Comparison of ENCODE assay signal across 16 cellular contexts in the genomic region with DNA sequence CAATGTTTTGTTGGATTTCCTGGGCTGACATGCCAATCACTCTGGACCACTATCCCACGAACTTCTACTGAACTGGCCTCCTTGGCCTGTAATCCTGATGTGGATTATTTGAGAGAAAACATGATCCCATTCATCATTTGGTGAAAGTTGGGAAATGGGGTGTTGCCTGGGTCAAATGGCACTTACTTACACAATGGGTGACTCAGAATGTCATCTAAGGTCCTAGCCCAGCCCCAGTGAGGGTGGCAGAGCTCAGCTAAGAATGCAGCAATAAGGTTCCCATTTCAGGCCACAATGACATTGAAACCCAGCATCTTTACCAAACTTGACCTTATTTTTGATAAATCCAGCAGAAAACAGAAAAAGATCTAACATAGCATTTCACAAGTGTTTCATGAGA. TPM values are rescaled to one million over a fixed set of nuclear protein-coding genes. Genes with fewer than 3 reads are reported as not detected.
"Had no signal": no experiment of that assay in that cellular context is flagged by ENCODE, and none has a peak within 500 bp of the region (broad histone marks: within the 10 kb centered on the region; RNA-seq: fewer than 3 reads in every experiment).

No MANE protein-coding gene starts in this region.

- H3K4me1 ChIP-seq: ascending aorta, sigmoid colon had no signal

- H3K36me3 ChIP-seq: ascending aorta, lower lobe of right lung, sigmoid colon had no signal

- H3K27ac Mint-ChIP-seq: activated naive CD4-positive, alpha-beta T cell treated with anti-CD3 and anti-CD28 coated beads for 36 hours; activated naive CD8-positive, alpha-beta T cell treated with anti-CD3 and anti-CD28 coated beads, Interleukin-2, amount 50 U/mL, for 24 hours; activated T-helper 2 cell treated with anti-CD3 and anti-CD28 coated beads, Interferon-gamma antibody, Interleukin-2, Interleukin-4, amounts not matched to agents 10 μg/mL and 5 μg/mL and 100 μg/mL, durations not matched to agents 14 hours and 24 hours and 36 hours; endodermal cell had no signal

- H3K27ac ChIP-seq: ascending aorta, dorsolateral prefrontal cortex, lower lobe of right lung, sigmoid colon had no signal

- ATAC-seq: activated naive CD8-positive, alpha-beta T cell treated with anti-CD3 and anti-CD28 coated beads, Interleukin-2, amount 50 U/mL, for 24 hours; left colon; lower lobe of right lung; stimulated activated effector memory CD8-positive, alpha-beta T cell treated with anti-CD3 and anti-CD28 coated beads, Interleukin-12 subunit alpha, Interleukin-12 subunit beta, amount 100 ng/mL, for 72 hours had no signal

- H3K9me3 ChIP-seq: ascending aorta, lower lobe of right lung, sigmoid colon had no signal

- H3K36me3 Mint-ChIP-seq: stimulated activated effector memory CD8-positive, alpha-beta T cell treated with anti-CD3 and anti-CD28 coated beads, Interleukin-12 subunit alpha, Interleukin-12 subunit beta, amount 100 ng/mL, for 72 hours had no signal

- H3K9me3 Mint-ChIP-seq: activated naive CD4-positive, alpha-beta T cell treated with anti-CD3 and anti-CD28 coated beads for 36 hours; activated naive CD8-positive, alpha-beta T cell treated with anti-CD3 and anti-CD28 coated beads, Interleukin-2, amount 50 U/mL, for 24 hours; activated T-helper 2 cell treated with anti-CD3 and anti-CD28 coated beads, Interferon-gamma antibody, Interleukin-2, Interleukin-4, amounts not matched to agents 10 μg/mL and 5 μg/mL and 100 μg/mL, durations not matched to agents 14 hours and 24 hours and 36 hours; endodermal cell; neural crest cell; stimulated activated effector memory CD8-positive, alpha-beta T cell treated with anti-CD3 and anti-CD28 coated beads, Interleukin-12 subunit alpha, Interleukin-12 subunit beta, amount 100 ng/mL, for 72 hours had no signal

- H3K4me3 Mint-ChIP-seq: activated naive CD4-positive, alpha-beta T cell treated with anti-CD3 and anti-CD28 coated beads for 36 hours; activated naive CD8-positive, alpha-beta T cell treated with anti-CD3 and anti-CD28 coated beads, Interleukin-2, amount 50 U/mL, for 24 hours; endodermal cell; neural crest cell; stimulated activated effector memory CD8-positive, alpha-beta T cell treated with anti-CD3 and anti-CD28 coated beads, Interleukin-12 subunit alpha, Interleukin-12 subunit beta, amount 100 ng/mL, for 72 hours had no signal

- H3K4me3 ChIP-seq: ascending aorta, dorsolateral prefrontal cortex, lower lobe of right lung, sigmoid colon had no signal

- H3K27me3 ChIP-seq: ascending aorta, dorsolateral prefrontal cortex, sigmoid colon had no signal

- DNase-seq: activated naive CD4-positive, alpha-beta T cell treated with anti-CD3 and anti-CD28 coated beads for 36 hours; activated naive CD8-positive, alpha-beta T cell treated with anti-CD3 and anti-CD28 coated beads, Interleukin-2, amount 50 U/mL, for 24 hours; activated T-cell treated with anti-CD3 and anti-CD28 coated beads, Interleukin-2, amount 50 U/mL, for 1 hour; dorsolateral prefrontal cortex; endodermal cell; erythroblast; left colon; lower lobe of right lung; sigmoid colon; stimulated activated CD4-positive, alpha-beta T cell treated with anti-CD3 and anti-CD28 coated beads, Interleukin-12 subunit alpha, Interleukin-12 subunit beta, amount 100 ng/mL, for 4 hours; stimulated activated CD4-positive, alpha-beta T cell treated with anti-CD3 and anti-CD28 coated beads, Interleukin-2, amount 100 ng/mL, for 24 hours had no signal

RNA-seq across cellular contexts. Expression of a gene that starts 8.0 kb away (rescaled TPM):
- total RNA-seq: activated T-helper 2 cell treated with anti-CD3 and anti-CD28 coated beads, Interferon-gamma antibody, Interleukin-2, Interleukin-4, amounts not matched to agents 10 μg/mL and 5 μg/mL and 100 μg/mL, durations not matched to agents 14 hours and 24 hours and 36 hours; ascending aorta; osteoblast had no signal

RNA-seq across cellular contexts. Expression of a gene that starts 19.5 kb away (rescaled TPM):
- total RNA-seq: ascending aorta, osteoblast had no signal
